In the genomic region with DNA sequence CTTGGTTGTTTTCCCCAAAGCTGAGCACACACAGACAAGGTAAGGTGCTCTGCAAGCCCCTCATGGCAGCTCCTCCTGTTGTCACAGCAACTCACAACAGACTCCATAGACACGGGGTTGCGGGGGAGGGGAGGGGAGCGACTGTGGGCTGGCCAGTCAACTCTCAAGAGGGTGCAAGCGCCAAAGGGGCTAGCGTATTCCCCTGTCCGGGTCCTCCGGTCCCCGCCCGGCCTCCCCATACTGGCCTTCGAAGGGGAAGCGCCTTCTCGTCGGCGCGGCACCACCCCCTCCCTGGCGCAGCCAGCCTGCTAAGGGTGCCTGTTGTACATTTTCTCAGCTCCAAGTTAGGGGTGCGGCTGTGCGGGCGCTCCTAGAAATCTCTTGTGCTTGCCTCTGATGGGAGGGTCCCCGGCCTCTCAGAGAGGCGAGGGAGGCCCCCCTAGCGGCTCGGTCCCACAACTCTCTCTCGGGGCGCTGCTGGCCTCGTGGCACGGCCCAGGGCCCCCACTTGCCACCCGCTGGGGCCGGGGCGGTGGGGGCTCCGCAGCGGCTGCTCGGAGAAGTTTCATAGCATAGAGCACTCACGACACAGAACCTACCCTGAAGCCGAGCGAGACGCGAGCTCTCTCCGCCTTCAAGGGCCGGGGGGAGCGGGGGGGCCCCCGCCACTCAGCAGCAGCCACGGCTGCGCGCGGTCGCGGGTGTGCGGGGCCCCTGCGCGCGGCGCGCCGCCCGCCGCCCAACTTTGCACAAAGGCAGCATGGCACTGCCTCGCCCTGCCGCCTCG, we compare ENCODE assay signal across 1 cellular context.
TF ChIP-seq lines count a peak whose summit lies in the region.

No MANE protein-coding gene starts in this region.

TF ChIP-seq in HEK293, 187 proteins besides CTCF, POLR2A, EP300 and RAD21 (continued from another document and continues in another):
- TF ChIP-seq, protein P1, sequence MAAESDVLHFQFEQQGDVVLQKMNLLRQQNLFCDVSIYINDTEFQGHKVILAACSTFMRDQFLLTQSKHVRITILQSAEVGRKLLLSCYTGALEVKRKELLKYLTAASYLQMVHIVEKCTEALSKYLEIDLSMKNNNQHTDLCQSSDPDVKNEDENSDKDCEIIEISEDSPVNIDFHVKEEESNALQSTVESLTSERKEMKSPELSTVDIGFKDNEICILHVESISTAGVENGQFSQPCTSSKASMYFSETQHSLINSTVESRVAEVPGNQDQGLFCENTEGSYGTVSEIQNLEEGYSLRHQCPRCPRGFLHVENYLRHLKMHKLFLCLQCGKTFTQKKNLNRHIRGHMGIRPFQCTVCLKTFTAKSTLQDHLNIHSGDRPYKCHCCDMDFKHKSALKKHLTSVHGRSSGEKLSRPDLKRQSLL (tag by site-specific recombination; IDR thresholded peaks at IDR 0.05) = no peak
- TF ChIP-seq ZNF501 (tag by site-specific recombination; IDR thresholded peaks at IDR 0.05) (no peak), ZNF394 (tag by site-specific recombination; IDR thresholded peaks at IDR 0.05; ENCODE audit: borderline replicate concordance) (peak; percentile 59; the same call in 1 of the 2 replicates), ZNF175 (tag by site-specific recombination; IDR thresholded peaks at IDR 0.05) (no peak), ZNF558 (tag by site-specific recombination; IDR thresholded peaks at IDR 0.05) (no peak), MZF1 (tag by site-specific recombination; IDR thresholded peaks at IDR 0.05; ENCODE audit: borderline replicate concordance) (no peak), ZNF521 (tag by site-specific recombination; IDR thresholded peaks at IDR 0.05) (no peak), RBAK (tag by site-specific recombination; IDR thresholded peaks at IDR 0.05) (no peak), SP7 (tag by site-specific recombination; IDR thresholded peaks at IDR 0.05) (0 out of 2 replicates have a peak, but pooled peaks have one; percentile 14), ZNF341 (tag by site-specific recombination; IDR thresholded peaks at IDR 0.05; ENCODE audit: low read depth) (peak; percentile 65), SETDB1 (IDR thresholded peaks at IDR 0.05; ENCODE audit: insufficient read length, low read length) (no peak), ZNF629 (tag by site-specific recombination; IDR thresholded peaks at IDR 0.05) (no peak), ZNF623 (tag by site-specific recombination; IDR thresholded peaks at IDR 0.05) (no peak), KLF7 (tag by site-specific recombination; IDR thresholded peaks at IDR 0.05; ENCODE audit: borderline replicate concordance) (no peak), MEIS1 (CRISPR knock-in tag; IDR thresholded peaks at IDR 0.05; ENCODE audit: borderline replicate concordance) (no peak), ZNF433 (tag by site-specific recombination; IDR thresholded peaks at IDR 0.05; ENCODE audit: low read depth) (no peak), ZNF391 (tag by site-specific recombination; IDR thresholded peaks at IDR 0.05; ENCODE audit: borderline replicate concordance, low read depth) (no peak), YY1 (tag by site-specific recombination; IDR thresholded peaks at IDR 0.05) (peak; percentile 14; the same call in 1 of the 2 replicates), ZNF560 (tag by site-specific recombination; IDR thresholded peaks at IDR 0.05; ENCODE audit: borderline replicate concordance) (no peak), ZNF473 (tag by site-specific recombination; IDR thresholded peaks at IDR 0.05) (no peak), TCF7L2 (IDR thresholded peaks at IDR 0.05; ENCODE audit: borderline replicate concordance, low read depth, low read length) (no peak), SP2 (tag by site-specific recombination; IDR thresholded peaks at IDR 0.05) (peak; percentile 21; the same call in 1 of the 2 replicates), ZNF311 (tag by site-specific recombination; IDR thresholded peaks at IDR 0.05; ENCODE audit: borderline replicate concordance) (no peak), MYNN (tag by site-specific recombination; IDR thresholded peaks at IDR 0.05; ENCODE audit: borderline replicate concordance) (no peak), ZNF133 (tag by site-specific recombination; IDR thresholded peaks at IDR 0.05) (peak; percentile 16; the same call in 1 of the 2 replicates), GLIS1 (tag by site-specific recombination; IDR thresholded peaks at IDR 0.05) (no peak), ZNF2 (tag by site-specific recombination; IDR thresholded peaks at IDR 0.05) (no peak), KLF1 (tag by site-specific recombination; IDR thresholded peaks at IDR 0.05) (no peak), ZNF366 (tag by site-specific recombination; conservative IDR thresholded peaks at IDR 0.05) (no peak), ZNF37A (tag by site-specific recombination; IDR thresholded peaks at IDR 0.05) (no peak), ZBTB21 (tag by site-specific recombination; IDR thresholded peaks at IDR 0.05) (no peak), PRDM1 (tag by site-specific recombination; IDR thresholded peaks at IDR 0.05) (no peak), GLIS2 (tag by site-specific recombination; IDR thresholded peaks at IDR 0.05) (peak; percentile 74), GFI1B (tag by site-specific recombination; IDR thresholded peaks at IDR 0.05) (no peak), ZNF747 (tag by site-specific recombination; IDR thresholded peaks at IDR 0.05) (no peak), ZNF777 (tag by site-specific recombination; IDR thresholded peaks at IDR 0.05; ENCODE audit: borderline replicate concordance) (no peak), ZNF274 (IDR thresholded peaks at IDR 0.05; ENCODE audit: low read length) (no peak), ZNF274 (tag by site-specific recombination; IDR thresholded peaks at IDR 0.05; ENCODE audit: borderline replicate concordance) (no peak), ZNF354C (tag by site-specific recombination; IDR thresholded peaks at IDR 0.05; ENCODE audit: borderline replicate concordance, low read depth) (no peak), OSR2 (tag by site-specific recombination; IDR thresholded peaks at IDR 0.05) (no peak), ZBTB48 (tag by site-specific recombination; IDR thresholded peaks at IDR 0.05) (peak; percentile 72), ZNF677 (tag by site-specific recombination; IDR thresholded peaks at IDR 0.05) (0 out of 2 replicates have a peak, but pooled peaks have one; percentile 13), KLF16 (tag by site-specific recombination; IDR thresholded peaks at IDR 0.05) (no peak), IKZF3 (tag by site-specific recombination; IDR thresholded peaks at IDR 0.05) (no peak)
- TF ChIP-seq, protein P2, sequence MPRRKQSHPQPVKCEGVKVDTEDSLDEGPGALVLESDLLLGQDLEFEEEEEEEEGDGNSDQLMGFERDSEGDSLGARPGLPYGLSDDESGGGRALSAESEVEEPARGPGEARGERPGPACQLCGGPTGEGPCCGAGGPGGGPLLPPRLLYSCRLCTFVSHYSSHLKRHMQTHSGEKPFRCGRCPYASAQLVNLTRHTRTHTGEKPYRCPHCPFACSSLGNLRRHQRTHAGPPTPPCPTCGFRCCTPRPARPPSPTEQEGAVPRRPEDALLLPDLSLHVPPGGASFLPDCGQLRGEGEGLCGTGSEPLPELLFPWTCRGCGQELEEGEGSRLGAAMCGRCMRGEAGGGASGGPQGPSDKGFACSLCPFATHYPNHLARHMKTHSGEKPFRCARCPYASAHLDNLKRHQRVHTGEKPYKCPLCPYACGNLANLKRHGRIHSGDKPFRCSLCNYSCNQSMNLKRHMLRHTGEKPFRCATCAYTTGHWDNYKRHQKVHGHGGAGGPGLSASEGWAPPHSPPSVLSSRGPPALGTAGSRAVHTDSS (tag by site-specific recombination; IDR thresholded peaks at IDR 0.05) = no peak
- TF ChIP-seq, protein P3, sequence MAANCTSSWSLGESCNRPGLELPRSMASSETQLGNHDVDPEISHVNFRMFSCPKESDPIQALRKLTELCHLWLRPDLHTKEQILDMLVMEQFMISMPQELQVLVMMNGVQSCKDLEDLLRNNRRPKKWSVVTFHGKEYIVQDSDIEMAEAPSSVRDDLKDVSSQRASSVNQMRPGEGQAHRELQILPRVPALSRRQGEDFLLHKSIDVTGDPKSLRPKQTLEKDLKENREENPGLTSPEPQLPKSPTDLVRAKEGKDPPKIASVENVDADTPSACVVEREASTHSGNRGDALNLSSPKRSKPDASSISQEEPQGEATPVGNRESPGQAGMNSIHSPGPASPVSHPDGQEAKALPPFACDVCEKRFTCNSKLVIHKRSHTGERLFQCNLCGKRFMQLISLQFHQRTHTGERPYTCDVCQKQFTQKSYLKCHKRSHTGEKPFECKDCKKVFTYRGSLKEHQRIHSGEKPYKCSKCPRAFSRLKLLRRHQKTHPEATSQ (tag by site-specific recombination; IDR thresholded peaks at IDR 0.05) = no peak
- TF ChIP-seq, protein P4, sequence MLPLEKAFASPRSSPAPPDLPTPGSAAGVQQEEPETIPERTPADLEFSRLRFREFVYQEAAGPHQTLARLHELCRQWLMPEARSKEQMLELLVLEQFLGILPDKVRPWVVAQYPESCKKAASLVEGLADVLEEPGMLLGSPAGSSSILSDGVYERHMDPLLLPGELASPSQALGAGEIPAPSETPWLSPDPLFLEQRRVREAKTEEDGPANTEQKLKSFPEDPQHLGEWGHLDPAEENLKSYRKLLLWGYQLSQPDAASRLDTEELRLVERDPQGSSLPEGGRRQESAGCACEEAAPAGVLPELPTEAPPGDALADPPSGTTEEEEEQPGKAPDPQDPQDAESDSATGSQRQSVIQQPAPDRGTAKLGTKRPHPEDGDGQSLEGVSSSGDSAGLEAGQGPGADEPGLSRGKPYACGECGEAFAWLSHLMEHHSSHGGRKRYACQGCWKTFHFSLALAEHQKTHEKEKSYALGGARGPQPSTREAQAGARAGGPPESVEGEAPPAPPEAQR (tag by site-specific recombination; IDR thresholded peaks at IDR 0.05) = no peak
- TF ChIP-seq, protein P5, sequence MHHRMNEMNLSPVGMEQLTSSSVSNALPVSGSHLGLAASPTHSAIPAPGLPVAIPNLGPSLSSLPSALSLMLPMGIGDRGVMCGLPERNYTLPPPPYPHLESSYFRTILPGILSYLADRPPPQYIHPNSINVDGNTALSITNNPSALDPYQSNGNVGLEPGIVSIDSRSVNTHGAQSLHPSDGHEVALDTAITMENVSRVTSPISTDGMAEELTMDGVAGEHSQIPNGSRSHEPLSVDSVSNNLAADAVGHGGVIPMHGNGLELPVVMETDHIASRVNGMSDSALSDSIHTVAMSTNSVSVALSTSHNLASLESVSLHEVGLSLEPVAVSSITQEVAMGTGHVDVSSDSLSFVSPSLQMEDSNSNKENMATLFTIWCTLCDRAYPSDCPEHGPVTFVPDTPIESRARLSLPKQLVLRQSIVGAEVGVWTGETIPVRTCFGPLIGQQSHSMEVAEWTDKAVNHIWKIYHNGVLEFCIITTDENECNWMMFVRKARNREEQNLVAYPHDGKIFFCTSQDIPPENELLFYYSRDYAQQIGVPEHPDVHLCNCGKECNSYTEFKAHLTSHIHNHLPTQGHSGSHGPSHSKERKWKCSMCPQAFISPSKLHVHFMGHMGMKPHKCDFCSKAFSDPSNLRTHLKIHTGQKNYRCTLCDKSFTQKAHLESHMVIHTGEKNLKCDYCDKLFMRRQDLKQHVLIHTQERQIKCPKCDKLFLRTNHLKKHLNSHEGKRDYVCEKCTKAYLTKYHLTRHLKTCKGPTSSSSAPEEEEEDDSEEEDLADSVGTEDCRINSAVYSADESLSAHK (tag by site-specific recombination; IDR thresholded peaks at IDR 0.05) = no peak
- TF ChIP-seq, protein P6, sequence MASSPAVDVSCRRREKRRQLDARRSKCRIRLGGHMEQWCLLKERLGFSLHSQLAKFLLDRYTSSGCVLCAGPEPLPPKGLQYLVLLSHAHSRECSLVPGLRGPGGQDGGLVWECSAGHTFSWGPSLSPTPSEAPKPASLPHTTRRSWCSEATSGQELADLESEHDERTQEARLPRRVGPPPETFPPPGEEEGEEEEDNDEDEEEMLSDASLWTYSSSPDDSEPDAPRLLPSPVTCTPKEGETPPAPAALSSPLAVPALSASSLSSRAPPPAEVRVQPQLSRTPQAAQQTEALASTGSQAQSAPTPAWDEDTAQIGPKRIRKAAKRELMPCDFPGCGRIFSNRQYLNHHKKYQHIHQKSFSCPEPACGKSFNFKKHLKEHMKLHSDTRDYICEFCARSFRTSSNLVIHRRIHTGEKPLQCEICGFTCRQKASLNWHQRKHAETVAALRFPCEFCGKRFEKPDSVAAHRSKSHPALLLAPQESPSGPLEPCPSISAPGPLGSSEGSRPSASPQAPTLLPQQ (tag by site-specific recombination; IDR thresholded peaks at IDR 0.05) = no peak
- TF ChIP-seq, protein P7, sequence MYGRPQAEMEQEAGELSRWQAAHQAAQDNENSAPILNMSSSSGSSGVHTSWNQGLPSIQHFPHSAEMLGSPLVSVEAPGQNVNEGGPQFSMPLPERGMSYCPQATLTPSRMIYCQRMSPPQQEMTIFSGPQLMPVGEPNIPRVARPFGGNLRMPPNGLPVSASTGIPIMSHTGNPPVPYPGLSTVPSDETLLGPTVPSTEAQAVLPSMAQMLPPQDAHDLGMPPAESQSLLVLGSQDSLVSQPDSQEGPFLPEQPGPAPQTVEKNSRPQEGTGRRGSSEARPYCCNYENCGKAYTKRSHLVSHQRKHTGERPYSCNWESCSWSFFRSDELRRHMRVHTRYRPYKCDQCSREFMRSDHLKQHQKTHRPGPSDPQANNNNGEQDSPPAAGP (tag by site-specific recombination; IDR thresholded peaks at IDR 0.05) = no peak
- TF ChIP-seq, protein P8, sequence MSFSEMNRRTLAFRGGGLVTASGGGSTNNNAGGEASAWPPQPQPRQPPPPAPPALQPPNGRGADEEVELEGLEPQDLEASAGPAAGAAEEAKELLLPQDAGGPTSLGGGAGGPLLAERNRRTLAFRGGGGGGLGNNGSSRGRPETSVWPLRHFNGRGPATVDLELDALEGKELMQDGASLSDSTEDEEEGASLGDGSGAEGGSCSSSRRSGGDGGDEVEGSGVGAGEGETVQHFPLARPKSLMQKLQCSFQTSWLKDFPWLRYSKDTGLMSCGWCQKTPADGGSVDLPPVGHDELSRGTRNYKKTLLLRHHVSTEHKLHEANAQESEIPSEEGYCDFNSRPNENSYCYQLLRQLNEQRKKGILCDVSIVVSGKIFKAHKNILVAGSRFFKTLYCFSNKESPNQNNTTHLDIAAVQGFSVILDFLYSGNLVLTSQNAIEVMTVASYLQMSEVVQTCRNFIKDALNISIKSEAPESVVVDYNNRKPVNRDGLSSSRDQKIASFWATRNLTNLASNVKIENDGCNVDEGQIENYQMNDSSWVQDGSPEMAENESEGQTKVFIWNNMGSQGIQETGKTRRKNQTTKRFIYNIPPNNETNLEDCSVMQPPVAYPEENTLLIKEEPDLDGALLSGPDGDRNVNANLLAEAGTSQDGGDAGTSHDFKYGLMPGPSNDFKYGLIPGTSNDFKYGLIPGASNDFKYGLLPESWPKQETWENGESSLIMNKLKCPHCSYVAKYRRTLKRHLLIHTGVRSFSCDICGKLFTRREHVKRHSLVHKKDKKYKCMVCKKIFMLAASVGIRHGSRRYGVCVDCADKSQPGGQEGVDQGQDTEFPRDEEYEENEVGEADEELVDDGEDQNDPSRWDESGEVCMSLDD (tag by site-specific recombination; IDR thresholded peaks at IDR 0.05) = peak; percentile 78
